In genomic region chr2:96501471-96501874, GRCh38 we compare ENCODE assay signal across 14 cellular contexts. TPM values are rescaled to one million over a fixed set of nuclear protein-coding genes. Genes with fewer than 3 reads are reported as not detected.
DNase-seq lines count a peak whose midpoint lies in the region; ATAC-seq and TF ChIP-seq lines count a peak whose summit lies in the region.
"Had no signal": no experiment of that assay in that cellular context is flagged by ENCODE, and none has a peak within 500 bp of the region (broad histone marks: within the 10 kb centered on the region; RNA-seq: fewer than 3 reads in every experiment).

No MANE protein-coding gene starts in this region.

- peaks cover 10% of the 10 kb centered on the region for H3K27me3 Mint-ChIP-seq in CD4-positive, alpha-beta T cell
- H3K27me3 Mint-ChIP-seq: CD4-positive, alpha-beta memory T cell had no signal

- DNase-seq in CD4-positive, alpha-beta T cell, result no peak
- DNase-seq in glomerular visceral epithelial cell (ENCODE audit: extremely low spot score) (peak; percentile 33), A673 (ENCODE audit: low spot score) (no peak), NCI-H524 treated with DMSO at 0.1 percent for 48 hours (lab: John Stamatoyannopoulos, UW) (no peak), HAP-1 (ENCODE audit: low spot score in 2 of 2) (no peak), D341Med (ENCODE audit: low spot score) (no peak)
- DNase-seq: KG1, T-helper 9 cell had no signal

- H3K4me1 ChIP-seq in A673 (ENCODE audit: insufficient read depth, low read length, poor library complexity, severe bottlenecking) (no peaks in the 10 kb centered on the region), HAP-1 (no peaks in the 10 kb centered on the region)

- H3K27me3 ChIP-seq in CD4-positive, alpha-beta T cell (ENCODE audit: control insufficient read depth, insufficient read depth, low read length), result no peaks in the 10 kb centered on the region
- peaks cover 23% of the 10 kb centered on the region for H3K27me3 ChIP-seq in A673 (replicated peaks; ENCODE audit: insufficient read depth, low read depth, low read length, poor library complexity)
- no peaks in the 10 kb centered on the region for H3K27me3 ChIP-seq in HAP-1 (ENCODE audit: low read depth)

- H3K9me3 Mint-ChIP-seq in CD4-positive, alpha-beta T cell, result no peaks in the 10 kb centered on the region
- H3K9me3 Mint-ChIP-seq: CD4-positive, alpha-beta memory T cell had no signal

- H3K9me3 ChIP-seq in CD4-positive, alpha-beta T cell (ENCODE audit: control insufficient read depth, low read length), result no peaks in the 10 kb centered on the region
- H3K9me3 ChIP-seq in A673 (ENCODE audit: low read depth, low read length, poor library complexity, severe bottlenecking), result no peaks in the 10 kb centered on the region
- H3K9me3 ChIP-seq in HAP-1, result no peaks in the 10 kb centered on the region

- intact Hi-C loops in CD4-positive, alpha-beta T cell (cut with DNase I, micrococcal nuclease), result loop anchor here in 1 of 2 experiments (10.0 kb wide), 1 partner anchor 477 kb away; no protein-coding TSS in a partner anchor
- intact Hi-C loops in A673 (cut with micrococcal nuclease; ENCODE audit: unreplicated experiment), result no loop called here

- no peak overlapping the region for H3K27ac Mint-ChIP-seq in CD4-positive, alpha-beta T cell

- peaks cover 13% of the 10 kb centered on the region for H3K4me1 Mint-ChIP-seq in CD4-positive, alpha-beta T cell (ENCODE audit: low read depth)

- H3K4me3 Mint-ChIP-seq in CD4-positive, alpha-beta T cell, result no peak overlapping the region

- no peak overlapping the region for H3K27ac ChIP-seq in CD4-positive, alpha-beta T cell (ENCODE audit: low read depth, low read length)
- H3K27ac ChIP-seq in A673 (ENCODE audit: low read depth, low read length, poor library complexity, severe bottlenecking), result no peak overlapping the region
- H3K27ac ChIP-seq: epithelial cell of prostate had no signal

- TF ChIP-seq CTCF in CD4-positive, alpha-beta T cell (IDR thresholded peaks at IDR 0.05), result no peak
- TF ChIP-seq CTCF in A673 (conservative IDR thresholded peaks at IDR 0.05; ENCODE audit: low read depth, low read length), result no peak

- POLR2A ChIA-PET in CD4-positive, alpha-beta T cell (lab: Charles Lee), result interaction anchor here (1.2 kb wide), 1 partner anchor 94 kb away, joined by 3 read pairs; no protein-coding TSS in a partner anchor
- POLR2A ChIA-PET in A673 (lab: Charles Lee; ENCODE audit: low non-redundant PET), result interaction anchor here (0.6 kb wide), 1 partner anchor 69 kb away, joined by 3 read pairs; no protein-coding TSS in a partner anchor

- CTCF ChIA-PET in CD4-positive, alpha-beta T cell (lab: Charles Lee), result interaction anchor here (0.6 kb wide), 1 partner anchor 80 kb away, joined by 3 read pairs; no protein-coding TSS in a partner anchor
- CTCF ChIA-PET in A673 (lab: Charles Lee), result no interaction called here

- H3K36me3 Mint-ChIP-seq in CD4-positive, alpha-beta T cell (ENCODE audit: low read depth), result no peaks in the 10 kb centered on the region
- H3K36me3 Mint-ChIP-seq: CD4-positive, alpha-beta memory T cell had no signal

- H3K4me3 ChIP-seq in A673 (ENCODE audit: low read depth, low read length, poor library complexity, severe bottlenecking) (no peak overlapping the region), HAP-1 (no peak overlapping the region)

- ATAC-seq in CD4-positive, alpha-beta T cell (ENCODE audit: poor library complexity), result peak; percentile 74
- ATAC-seq in GM18873 (IDR thresholded peaks at IDR 0.05; ENCODE audit: low FRiP score, unreplicated experiment) (peak; percentile 44), HG03460 (IDR thresholded peaks at IDR 0.05; ENCODE audit: unreplicated experiment) (peak; percentile 62)

- in situ Hi-C loops in HAP-1 (cut with MboI; ENCODE audit: low sequenced_read_pairs), result loop anchor here (25.0 kb wide), 1 partner anchor 489 kb away; no protein-coding TSS in a partner anchor

- no TSS peak for BruUV-seq in A673 (replicated peaks; lab: Mats Ljungman, UMichigan)

- H3K36me3 ChIP-seq in A673 (ENCODE audit: insufficient read depth, low read length, poor library complexity, severe bottlenecking) (no peaks in the 10 kb centered on the region), HAP-1 (replicated peaks) (no peaks in the 10 kb centered on the region)

RNA-seq across cellular contexts. Expression of gene NEURL3, which starts 3.7 kb away (rescaled TPM):
- not detected for total RNA-seq in CD4-positive, alpha-beta T cell
- total RNA-seq in A673 (2021), result not detected in 2 replicates
- total RNA-seq: pulmonary artery endothelial cell, urinary bladder had no signal

RNA-seq across cellular contexts. Expression of gene ARID5A, which starts 35.1 kb away (rescaled TPM):
- total RNA-seq in CD4-positive, alpha-beta T cell, result 100 to 1,000 TPM; 326 to 342 TPM
- total RNA-seq in A673 (2021), result 5.7 and 7.3 TPM in 2 replicates

Comparison
In these comparisons a context has a peak if more than half of its experiments do, and no peak if none do; other contexts are left out.
1. RNA of gene ARID5A, which starts 35.1 kb away (total RNA-seq): 326 to 342 TPM in CD4-positive, alpha-beta T cell; 5.7 to 7.3 TPM in A673; every median in the first group is over 10 times any median in the second.
2. Peak in every context shown above with its lines, with median percentiles within 50 percentile points of each other: ATAC-seq.